Comparison of ENCODE assay signal across 27 cellular contexts in the genomic region with DNA sequence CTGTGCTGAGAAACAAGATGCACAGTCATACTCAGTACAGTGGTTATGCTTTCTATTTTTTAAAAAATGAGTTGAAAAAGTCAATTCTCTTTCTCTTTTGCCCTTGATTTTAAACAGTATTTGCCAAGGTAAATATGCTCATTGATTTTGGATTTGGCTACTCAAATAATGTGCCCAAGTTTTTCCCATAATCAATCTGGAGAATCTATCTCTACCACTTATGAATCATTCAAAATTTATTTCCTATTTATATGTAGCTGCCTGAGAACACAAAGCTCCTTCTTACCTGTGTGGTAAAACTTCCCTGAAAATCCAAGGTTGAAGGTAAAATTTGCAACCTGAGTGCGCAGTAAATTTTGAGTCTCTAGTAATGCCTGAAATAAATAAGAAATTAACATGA.
"Had no signal": no experiment of that assay in that cellular context is flagged by ENCODE, and none has a peak within 500 bp of the region (broad histone marks: within the 10 kb centered on the region; RNA-seq: fewer than 3 reads in every experiment).

No MANE protein-coding gene starts in this region.

- H3K4me3 ChIP-seq: stomach, suprapubic skin, testis, thoracic aorta, thyroid gland, tibial artery, tibial nerve, transverse colon, upper lobe of left lung, upper lobe of right lung, uterus, vagina had no signal

- ATAC-seq: stimulated activated effector memory CD8-positive, alpha-beta T cell treated with anti-CD3 and anti-CD28 coated beads, Interleukin-12 subunit alpha, Interleukin-12 subunit beta, amount 100 ng/mL, for 72 hours; stimulated activated memory B cell treated with anti-CD40 and anti-IgM and Interleukin-4, amounts not matched to agents 10 μg/mL and 1 μg/mL and 100 μg/mL, for 72 hours; stimulated activated naive B cell treated with anti-CD40 and anti-IgM and Interleukin-4, amounts not matched to agents 10 μg/mL and 1 μg/mL and 100 μg/mL, for 72 hours; stimulated activated naive CD8-positive, alpha-beta T cell treated with anti-CD3 and anti-CD28 coated beads, Interleukin-15, amount 100 ng/mL, for 72 hours; stimulated activated naive CD8-positive, alpha-beta T cell treated with anti-CD3 and anti-CD28 coated beads, Interleukin-15, Interleukin-2, amounts not matched to agents 100 U/mL and 50 U/mL, for 24 hours; upper lobe of right lung had no signal

- H3K4me1 ChIP-seq: stomach, suprapubic skin, testis, thyroid gland, tibial artery, tibial nerve, transverse colon, upper lobe of left lung, upper lobe of right lung, uterus, vagina had no signal

- DNase-seq: stimulated activated CD4-positive, alpha-beta T cell treated with anti-CD3 and anti-CD28 coated beads, Interleukin-2, amount 100 ng/mL, for 48 hours; stimulated activated CD4-positive, alpha-beta T cell treated with anti-CD3 and anti-CD28 coated beads, Interleukin-4, amount 100 ng/mL, for 1 hour; stimulated activated CD4-positive, alpha-beta T cell treated with anti-CD3 and anti-CD28 coated beads, Interleukin-4, amount 100 ng/mL, for 24 hours; stimulated activated CD4-positive, alpha-beta T cell treated with anti-CD3 and anti-CD28 coated beads, Interleukin-4, amount 100 ng/mL, for 4 hours; stimulated activated CD8-positive, alpha-beta memory T cell treated with anti-CD3 and anti-CD28 coated beads, Interleukin-4, amount 100 ng/mL, for 48 hours; stimulated activated naive B cell treated with anti-CD40 and anti-IgM and Interleukin-4, amounts not matched to agents 10 μg/mL and 1 μg/mL and 100 μg/mL, for 72 hours; stimulated activated naive CD4-positive, alpha-beta T cell; stimulated activated naive CD4-positive, alpha-beta T cell treated with Interleukin-2 at 50 U/mL for 16 hours; stimulated activated naive CD8-positive, alpha-beta T cell treated with anti-CD3 and anti-CD28 coated beads, Interleukin-15, amount 100 ng/mL, for 72 hours; stimulated activated naive CD8-positive, alpha-beta T cell treated with anti-CD3 and anti-CD28 coated beads, Interleukin-15, Interleukin-2, amounts not matched to agents 100 U/mL and 50 U/mL, for 24 hours; stomach; substantia nigra; testis; thyroid gland; tibial artery; transverse colon; trophoblast cell; upper lobe of left lung; upper lobe of right lung; uterus had no signal

- H3K36me3 ChIP-seq: stomach, suprapubic skin, thoracic aorta, thyroid gland, tibial artery, tibial nerve, transverse colon, upper lobe of left lung, upper lobe of right lung, uterus, vagina had no signal

- FAIRE-seq: urothelium cell line had no signal

- H3K9me3 ChIP-seq: stomach, suprapubic skin, testis, thoracic aorta, thyroid gland, tibial artery, tibial nerve, transverse colon, upper lobe of left lung, upper lobe of right lung, uterus, vagina had no signal

- H3K27me3 ChIP-seq: stomach, suprapubic skin, testis, thyroid gland, tibial artery, tibial nerve, transverse colon, upper lobe of left lung, upper lobe of right lung, uterus, vagina had no signal

- H3K27ac ChIP-seq: stomach, suprapubic skin, testis, thoracic aorta, thyroid gland, tibial artery, tibial nerve, transverse colon, upper lobe of left lung, upper lobe of right lung, uterus, vagina had no signal
